ENCODE assay signal across 25 cellular contexts in genomic region chr4:185578284-185578683, GRCh38. TPM values are rescaled to one million over a fixed set of nuclear protein-coding genes. Genes with fewer than 3 reads are reported as not detected.
"Had no signal": no experiment of that assay in that cellular context is flagged by ENCODE, and none has a peak within 500 bp of the region (broad histone marks: within the 10 kb centered on the region; RNA-seq: fewer than 3 reads in every experiment).

No MANE protein-coding gene starts in this region.

- H3K36me3 ChIP-seq: SJSA1 had no signal

- H3K27ac Mint-ChIP-seq: IgD-negative memory B cell had no signal

- H3K9ac ChIP-seq: KMS-11 had no signal

- H3K9me3 ChIP-seq: SJSA1 had no signal

- H3K4me2 ChIP-seq: KMS-11 had no signal

- H3K27me3 ChIP-seq: SJSA1 had no signal

- H3K27ac ChIP-seq: HL-60, KMS-11, SJSA1, SK-N-MC had no signal

- H3K4me3 ChIP-seq: K562, SJSA1, SK-N-MC had no signal

- DNase-seq: Kasumi-1, MV-4-11, NCI-H1048, NCI-H1105, NCI-H1417, NCI-H1436 treated with DMSO at 0.1 percent for 48 hours, NCI-H1694, NCI-H187 treated with DMSO at 0.1 percent for 48 hours, NCI-H2029 treated with DMSO at 0.1 percent for 48 hours, NCI-H2171, NCI-H226, NCI-H446, NCI-H510A, NCI-H524 treated with DMSO at 0.1 percent for 48 hours, NCI-H69, NCI-H774, Right ventricle myocardium superior, RPMI8226, SIG-M5 had no signal

- ATAC-seq: K562 had no signal

- H3K4me1 Mint-ChIP-seq: IgD-negative memory B cell had no signal

- H3K36me3 Mint-ChIP-seq: IgD-negative memory B cell had no signal

RNA-seq across cellular contexts. Expression of gene PDLIM3, which starts 43.0 kb away (rescaled TPM):
- total RNA-seq: K562 had no signal
